15 cellular contexts compared by ENCODE assay signal in genomic region chrX:128020701-128021100, GRCh38. TPM values are rescaled to one million over a fixed set of nuclear protein-coding genes. Genes with fewer than 3 reads are reported as not detected.
DNase-seq lines count a peak whose midpoint lies in the region; ATAC-seq and TF ChIP-seq lines count a peak whose summit lies in the region.
"Had no signal": no experiment of that assay in that cellular context is flagged by ENCODE, and none has a peak within 500 bp of the region (broad histone marks: within the 10 kb centered on the region; RNA-seq: fewer than 3 reads in every experiment).

No MANE protein-coding gene starts in this region.

- intact Hi-C loops in posterior vena cava (cut with DNase I) = no loop called here
- intact Hi-C loops in left cardiac atrium (cut with DNase I) = no loop called here

- ATAC-seq in left cardiac atrium = no peak

- no peak for TF ChIP-seq CTCF in GM13976 (IDR thresholded peaks at IDR 0.05; ENCODE audit: borderline replicate concordance, control extremely low read depth, extremely low read depth, insufficient read depth, missing control alignments)

- in situ Hi-C loops in ACHN (cut with HindIII; ENCODE audit: low pct_ligation_motif_present, low pct_unique_long_range_greater_than_20kb, low sequenced_read_pairs) = no loop called here
- in situ Hi-C loops in GM13976 (cut with MboI; ENCODE audit: low sequenced_read_pairs, unreplicated experiment) = no loop called here

- DNase-seq in ACHN = peak; percentile 68
- peak; percentile 38 for DNase-seq in LoVo (ENCODE audit: low spot score)
- peak; percentile 30 for DNase-seq in astrocyte of the hippocampus (ENCODE audit: low read depth, low spot score)
- DNase-seq in kidney glomerular epithelial cell (lab: John Stamatoyannopoulos, UW) = peak; percentile 61
- no peak for DNase-seq in iPS-NIHi7 (ENCODE audit: extremely low spot score)
- DNase-seq in GM13976 (ENCODE audit: low spot score) = no peak
- no peak for DNase-seq in posterior vena cava (ENCODE audit: low spot score)
- DNase-seq in left cardiac atrium = no peak
- DNase-seq: activated CD4-positive, alpha-beta T cell treated with anti-CD3 and anti-CD28 coated beads, Interleukin-2, amount 50 U/mL, for 1 hour; aorta; lower lobe of right lung; NCI-H226; RPMI8226; transverse colon had no signal

RNA-seq across cellular contexts. Expression of gene ACTRT1, which starts 31.5 kb away (rescaled TPM):
- total RNA-seq in posterior vena cava (not detected), left cardiac atrium (not detected)
- total RNA-seq: activated T-helper 1 cell treated with anti-CD3 and anti-CD28 coated beads, Interleukin-12 subunit alpha, Interleukin-12 subunit beta, Interleukin-2, Interleukin-4 antibody, amounts not matched to agents 30 ng/mL and 10 ng/mL and 1 ng/mL, durations not matched to agents 14 hours and 24 hours and 36 hours; aorta; lower lobe of right lung; transverse colon had no signal

Comparison
In these comparisons a context has a peak if more than half of its experiments do, and no peak if none do; other contexts are left out.
1. DNase-seq: peak in ACHN (single experiment), LoVo (single experiment), astrocyte of the hippocampus (single experiment) and kidney glomerular epithelial cell (single experiment); none in iPS-NIHi7 (single experiment), GM13976 (single experiment), posterior vena cava (single experiment) and left cardiac atrium (single experiment).